1 cellular context compared by ENCODE assay signal in the genomic region with DNA sequence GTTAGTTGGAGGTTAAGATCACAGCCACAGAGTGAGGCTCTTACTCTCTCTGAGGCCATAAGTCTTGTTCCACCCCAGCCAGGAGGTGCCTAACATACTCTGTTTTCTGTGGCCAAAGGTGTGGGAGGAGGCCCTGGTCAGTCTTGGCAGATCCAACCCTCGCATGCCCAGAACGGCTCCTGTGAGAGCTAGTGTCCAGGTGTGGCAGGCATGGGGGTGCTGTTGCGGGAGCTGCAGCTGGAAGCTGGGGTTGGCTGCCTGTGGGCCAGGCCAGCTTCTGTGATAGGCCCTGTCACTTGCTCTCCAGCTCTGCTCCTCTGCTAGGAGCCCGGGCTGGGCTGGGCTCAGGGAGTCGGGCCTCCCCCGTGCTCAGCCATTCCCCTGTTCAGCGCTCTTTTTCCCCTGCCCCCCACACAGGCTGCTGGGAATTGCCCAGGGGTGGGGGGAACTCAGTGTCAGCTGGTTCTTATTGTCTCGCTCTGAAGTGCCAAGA.
TF ChIP-seq lines count a peak whose summit lies in the region.

No MANE protein-coding gene starts in this region.

TF ChIP-seq in SK-N-SH treated with all-trans-retinoic acid at 6 μM for 48 hours, 23 proteins besides CTCF, POLR2A, EP300 and RAD21 (continued from another document):
- TF ChIP-seq, protein P1, sequence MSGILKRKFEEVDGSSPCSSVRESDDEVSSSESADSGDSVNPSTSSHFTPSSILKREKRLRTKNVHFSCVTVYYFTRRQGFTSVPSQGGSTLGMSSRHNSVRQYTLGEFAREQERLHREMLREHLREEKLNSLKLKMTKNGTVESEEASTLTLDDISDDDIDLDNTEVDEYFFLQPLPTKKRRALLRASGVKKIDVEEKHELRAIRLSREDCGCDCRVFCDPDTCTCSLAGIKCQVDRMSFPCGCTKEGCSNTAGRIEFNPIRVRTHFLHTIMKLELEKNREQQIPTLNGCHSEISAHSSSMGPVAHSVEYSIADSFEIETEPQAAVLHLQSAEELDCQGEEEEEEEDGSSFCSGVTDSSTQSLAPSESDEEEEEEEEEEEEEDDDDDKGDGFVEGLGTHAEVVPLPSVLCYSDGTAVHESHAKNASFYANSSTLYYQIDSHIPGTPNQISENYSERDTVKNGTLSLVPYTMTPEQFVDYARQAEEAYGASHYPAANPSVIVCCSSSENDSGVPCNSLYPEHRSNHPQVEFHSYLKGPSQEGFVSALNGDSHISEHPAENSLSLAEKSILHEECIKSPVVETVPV (CRISPR knock-in tag; IDR thresholded peaks at IDR 0.05) = no peak
- TF ChIP-seq GLIS3 (CRISPR knock-in tag; IDR thresholded peaks at IDR 0.05) (no peak), TCF4 (CRISPR knock-in tag; IDR thresholded peaks at IDR 0.05; ENCODE audit: borderline replicate concordance) (no peak), BACH2 (CRISPR knock-in tag; IDR thresholded peaks at IDR 0.05; ENCODE audit: borderline replicate concordance) (no peak), ZC3H10 (CRISPR knock-in tag; IDR thresholded peaks at IDR 0.05) (no peak), PPARA (CRISPR knock-in tag; IDR thresholded peaks at IDR 0.05; ENCODE audit: borderline replicate concordance) (no peak)
- TF ChIP-seq, protein P2, sequence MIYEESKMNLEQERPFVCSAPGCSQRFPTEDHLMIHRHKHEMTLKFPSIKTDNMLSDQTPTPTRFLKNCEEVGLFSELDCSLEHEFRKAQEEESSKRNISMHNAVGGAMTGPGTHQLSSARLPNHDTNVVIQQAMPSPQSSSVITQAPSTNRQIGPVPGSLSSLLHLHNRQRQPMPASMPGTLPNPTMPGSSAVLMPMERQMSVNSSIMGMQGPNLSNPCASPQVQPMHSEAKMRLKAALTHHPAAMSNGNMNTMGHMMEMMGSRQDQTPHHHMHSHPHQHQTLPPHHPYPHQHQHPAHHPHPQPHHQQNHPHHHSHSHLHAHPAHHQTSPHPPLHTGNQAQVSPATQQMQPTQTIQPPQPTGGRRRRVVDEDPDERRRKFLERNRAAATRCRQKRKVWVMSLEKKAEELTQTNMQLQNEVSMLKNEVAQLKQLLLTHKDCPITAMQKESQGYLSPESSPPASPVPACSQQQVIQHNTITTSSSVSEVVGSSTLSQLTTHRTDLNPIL (CRISPR knock-in tag; IDR thresholded peaks at IDR 0.05; ENCODE audit: low read depth) = no peak
